Comparison of ENCODE assay signal across 20 cellular contexts in genomic region chrX:40780123-40780522, GRCh38.
"Had no signal": no experiment of that assay in that cellular context is flagged by ENCODE, and none has a peak within 500 bp of the region (broad histone marks: within the 10 kb centered on the region; RNA-seq: fewer than 3 reads in every experiment).

No MANE protein-coding gene starts in this region.

- H3K36me3 ChIP-seq: left lung, pancreas, prostate gland, right lobe of liver, spleen had no signal

- ATAC-seq: left lung; pancreas; right lobe of liver; stimulated activated naive B cell treated with anti-CD40 and anti-IgM and Interleukin-4, amounts not matched to agents 10 μg/mL and 1 μg/mL and 100 μg/mL, for 72 hours had no signal

- H3K27me3 ChIP-seq: foreskin keratinocyte, left lung had no signal

- H3K4me1 ChIP-seq: foreskin keratinocyte, left lung, pancreas, prostate gland, right lobe of liver, spleen had no signal

- H3K9me3 ChIP-seq: left lung, pancreas, prostate gland, right lobe of liver, spleen had no signal

- DNase-seq: effector CD4-positive, alpha-beta T cell; endodermal cell; erythroblast; foreskin keratinocyte; hippocampal formation; kidney glomerular epithelial cell; left lung; mesendoderm; naive B cell; occipital lobe; pancreas; right lobe of liver; spleen; stimulated activated CD4-positive, alpha-beta T cell treated with anti-CD3 and anti-CD28 coated beads, Interleukin-15, amount 100 ng/mL, for 24 hours; stimulated activated CD4-positive, alpha-beta T cell treated with anti-CD3 and anti-CD28 coated beads, Interleukin-1b, Interleukin-23, amount 100 ng/mL, for 48 hours; stimulated activated CD4-positive, alpha-beta T cell treated with anti-CD3 and anti-CD28 coated beads, Interleukin-4, amount 100 ng/mL, for 4 hours; stimulated activated naive B cell treated with anti-CD40 and anti-IgM and Interleukin-4, amounts not matched to agents 10 μg/mL and 1 μg/mL and 100 μg/mL, for 72 hours had no signal

- H3K27ac ChIP-seq: left lung, pancreas, prostate gland, right lobe of liver, spleen had no signal

- H3K4me3 ChIP-seq: coronary artery, left lung, lung, pancreas, prostate gland, right lobe of liver, spleen had no signal
